Comparison of ENCODE assay signal across 10 cellular contexts in the genomic region with DNA sequence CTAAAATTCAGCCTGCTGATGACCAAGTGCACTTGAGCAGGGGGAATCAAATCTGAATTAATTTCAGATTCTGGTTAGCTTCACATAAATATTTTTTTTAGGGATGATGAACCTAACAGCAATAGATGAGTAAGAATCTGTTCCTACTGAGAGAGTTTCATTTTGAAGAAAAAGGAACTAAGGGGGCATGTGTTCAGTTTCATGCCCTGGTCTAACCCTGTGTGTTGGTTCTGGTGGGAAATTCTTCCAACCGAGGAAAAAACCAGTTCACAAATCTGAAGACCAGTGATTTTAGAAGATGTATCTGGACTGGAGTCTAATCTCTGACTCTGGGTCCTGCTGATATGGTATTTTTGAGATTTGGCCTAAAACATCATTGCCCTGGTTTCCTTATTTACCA. TPM values are rescaled to one million over a fixed set of nuclear protein-coding genes. Genes with fewer than 3 reads are reported as not detected.
DNase-seq lines count a peak whose midpoint lies in the region; ATAC-seq, FAIRE-seq and TF ChIP-seq lines count a peak whose summit lies in the region.
"Had no signal": no experiment of that assay in that cellular context is flagged by ENCODE, and none has a peak within 500 bp of the region (broad histone marks: within the 10 kb centered on the region; RNA-seq: fewer than 3 reads in every experiment).

No MANE protein-coding gene starts in this region.

- intact Hi-C loops in posterior vena cava (cut with DNase I) (no loop called here), Calu3 (cut with micrococcal nuclease; ENCODE audit: unreplicated experiment) (loop anchor here (10.0 kb wide), 1 partner anchor 233 kb away; no protein-coding TSS in a partner anchor)

- no peaks in the 10 kb centered on the region for H3K9me3 ChIP-seq in tibial nerve

- H3K4me1 Mint-ChIP-seq in naive B cell (peaks cover 78 to 98% (median 87%) of the 10 kb centered on the region in 3 donors), Calu3 (ENCODE audit: low read depth, unreplicated experiment) (peaks cover 34% of the 10 kb centered on the region)

- peak; percentile 43 for ATAC-seq in GM21529 (IDR thresholded peaks at IDR 0.05; ENCODE audit: unreplicated experiment)
- peak; percentile 57 for ATAC-seq in naive B cell (ENCODE audit: low read depth in 2 of 2)

- no peak for TF ChIP-seq CTCF in Calu3 (IDR thresholded peaks at IDR 0.05; ENCODE audit: unreplicated experiment)
- TF ChIP-seq CTCF in tibial nerve (IDR thresholded peaks at IDR 0.05), result no peak

- H3K36me3 Mint-ChIP-seq in naive B cell (peaks cover 46 to 63% of the 10 kb centered on the region in 2 donors), Calu3 (ENCODE audit: insufficient read depth, unreplicated experiment) (no peaks in the 10 kb centered on the region)

- no peak overlapping the region for H3K4me3 ChIP-seq in tibial nerve
- H3K4me3 ChIP-seq: dorsolateral prefrontal cortex had no signal

- peak overlapping the region; percentile 10 to 97 (median 73) for H3K4me3 Mint-ChIP-seq in naive B cell
- no peak overlapping the region for H3K4me3 Mint-ChIP-seq in Calu3 (ENCODE audit: low read depth, unreplicated experiment)

- DNase-seq in GM18507 (ENCODE audit: extremely low spot score, insufficient read length, low read depth), result no peak
- DNase-seq in MV-4-11 (lab: John Stamatoyannopoulos, UW), result peak; percentile 79
- DNase-seq in naive B cell, result peak; percentile 49
- DNase-seq in posterior vena cava (ENCODE audit: low spot score), result no peak
- no peak for DNase-seq in Calu3
- no peak for DNase-seq in tibial nerve (ENCODE audit: low spot score in 2 of 2)
- DNase-seq: dorsolateral prefrontal cortex; NCI-H2171; stimulated activated CD4-positive, alpha-beta T cell treated with anti-CD3 and anti-CD28 coated beads, Interleukin-12 subunit alpha, Interleukin-12 subunit beta, amount 100 ng/mL, for 4 hours had no signal

- TF ChIP-seq EP300 in tibial nerve (IDR thresholded peaks at IDR 0.05), result no peak

- no peak for TF ChIP-seq POLR2A in tibial nerve (IDR thresholded peaks at IDR 0.05)

- H3K27ac ChIP-seq in tibial nerve, result no peak overlapping the region

- peaks cover 0 to 15% (median 0%) of the 10 kb centered on the region in 4 donors for H3K4me1 ChIP-seq in tibial nerve

- BruUV-seq in Calu3 (replicated peaks; lab: Mats Ljungman, UMichigan), result no TSS peak

- CTCF ChIA-PET in Calu3 (lab: Charles Lee), result no interaction called here

- peak; percentile 96 for FAIRE-seq in GM18507 (lab: Jason Lieb, UNC)

- H3K27me3 ChIP-seq in tibial nerve, result no peaks in the 10 kb centered on the region
- H3K27me3 ChIP-seq: dorsolateral prefrontal cortex had no signal

- H3K9me3 Mint-ChIP-seq in naive B cell (no peaks in the 10 kb centered on the region), Calu3 (ENCODE audit: low read depth, unreplicated experiment) (no peaks in the 10 kb centered on the region)

- no peaks in the 10 kb centered on the region for H3K36me3 ChIP-seq in tibial nerve

- H3K27ac Mint-ChIP-seq in naive B cell (peak overlapping the region in 5 of 6 donors; percentile 86 to 94 (median 92)), Calu3 (ENCODE audit: unreplicated experiment) (no peak overlapping the region)

- WGBS in tibial nerve, 2 donors, result 77 to 79% methylated on average over 1 of the region's 1 CpG

- H3K27me3 Mint-ChIP-seq in naive B cell, result no peaks in the 10 kb centered on the region
- H3K27me3 Mint-ChIP-seq in Calu3 (ENCODE audit: unreplicated experiment), result no peaks in the 10 kb centered on the region

RNA-seq across cellular contexts. Expression of gene SELL, which starts 13.7 kb away (rescaled TPM):
- polyA plus RNA-seq in naive B cell (ENCODE audit: low read depth in 6 of 6), result 1,000 to 10,000 TPM; 1,749 to 3,838 (median 2,128) TPM
- total RNA-seq in posterior vena cava, result 10 to 100 TPM in 1 of 2 donors, 1 to 10 TPM in 1; 5.5 to 11.6 TPM
- total RNA-seq in Calu3 (2022), result 6.2 and 12.1 TPM in 2 replicates
- total RNA-seq in tibial nerve, result 1 to 10 TPM; 2.1 to 5.0 (median 3.4) TPM

RNA-seq across cellular contexts. Expression of gene SELE, which starts 36.1 kb away (rescaled TPM):
- under 1 TPM in 1 of 6 donors, not detected in 5; 0.09 TPM for polyA plus RNA-seq in naive B cell (ENCODE audit: low read depth in 6 of 6)
- total RNA-seq in posterior vena cava (1 to 10 TPM; 1.1 TPM), Calu3 (2022) (not detected in 2 replicates), tibial nerve (1 to 10 TPM in 2 of 4 donors, under 1 TPM in 2; 0.21 to 6.8 (median 1.9) TPM)

Comparison
In these comparisons a context has a peak if more than half of its experiments do, and no peak if none do; other contexts are left out.
1. DNase-seq: peak in MV-4-11 (single experiment) and naive B cell (single experiment); none in GM18507 (single experiment), posterior vena cava (single experiment), Calu3 (single experiment) and tibial nerve (0 of 2).